18 cellular contexts compared by ENCODE assay signal in the genomic region with DNA sequence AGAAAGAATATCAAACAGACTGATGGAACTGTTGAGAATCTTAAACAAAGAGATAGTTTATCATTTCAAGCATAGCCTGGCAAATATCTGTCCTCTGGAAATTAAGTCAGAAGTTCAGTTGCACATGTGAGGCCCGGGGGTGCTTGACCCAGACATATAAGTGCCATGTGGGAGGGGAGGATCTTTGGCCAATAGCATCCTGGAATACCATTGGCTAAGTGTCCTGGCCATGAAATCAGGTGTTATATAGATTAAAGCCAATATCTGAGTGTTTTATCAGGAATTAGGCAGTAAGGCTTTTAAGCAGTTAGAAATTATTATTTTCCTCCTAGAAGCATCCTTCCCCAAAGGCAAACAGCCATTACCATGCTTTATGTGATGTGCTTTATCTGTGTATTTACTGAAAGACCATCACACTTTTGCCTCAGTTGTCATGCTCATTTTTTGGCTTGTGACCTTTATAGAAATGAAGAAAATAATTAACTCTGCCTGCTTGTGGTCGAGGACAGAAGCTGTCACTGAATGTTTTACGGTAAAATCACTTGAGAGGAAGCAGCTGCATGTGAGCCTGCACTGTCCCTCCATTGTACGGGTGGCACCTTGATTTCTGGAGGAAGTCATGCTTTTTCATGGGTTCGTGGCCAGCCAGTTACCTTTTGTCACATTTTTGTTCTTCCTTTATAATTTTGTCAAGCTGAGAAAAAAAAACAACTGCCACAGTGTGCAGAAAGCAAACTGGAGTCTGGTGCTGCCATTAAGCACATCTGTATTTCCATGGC.
A peak's percentile ranks its signal among the peaks of the same experiment; 100 is the strongest.
DNase-seq lines count a peak whose midpoint lies in the region; ATAC-seq and TF ChIP-seq lines count a peak whose summit lies in the region.
"Had no signal": no experiment of that assay in that cellular context is flagged by ENCODE, and none has a peak within 500 bp of the region (broad histone marks: within the 10 kb centered on the region; RNA-seq: fewer than 3 reads in every experiment).

No MANE protein-coding gene starts in this region.

- no peaks in the 10 kb centered on the region for H3K79me2 ChIP-seq in DND-41 (ENCODE audit: insufficient read depth, low read length)
- H3K79me2 ChIP-seq in SK-N-SH (ENCODE audit: insufficient read depth): no peaks in the 10 kb centered on the region

- H2BK12ac ChIP-seq in neuronal stem cell (ENCODE audit: low read length): no peak overlapping the region

- H3F3A ChIP-seq in SK-N-SH (replicated peaks; ENCODE audit: insufficient read depth): no peaks in the 10 kb centered on the region

- no peak overlapping the region for H4K8ac ChIP-seq in neuronal stem cell (ENCODE audit: low read depth, low read length)

- no peaks in the 10 kb centered on the region for H3K9me2 ChIP-seq in SK-N-SH

- no peak overlapping the region for H3K14ac ChIP-seq in neuronal stem cell (ENCODE audit: low read length)

- H2AFZ ChIP-seq in DND-41 (ENCODE audit: low read depth, low read length): peak overlapping the region; percentile 50
- no peak overlapping the region for H2AFZ ChIP-seq in SK-N-SH (ENCODE audit: low read depth)
- H2AFZ ChIP-seq in neuronal stem cell (ENCODE audit: low read length): peak overlapping the region; percentile 8
- H2AFZ ChIP-seq: GM23338 had no signal

- H3K4me2 ChIP-seq in DND-41 (ENCODE audit: insufficient read depth, low read length) (peak overlapping the region; percentile 29), SK-N-SH (no peak overlapping the region), neuronal stem cell (ENCODE audit: insufficient read depth, low read length, poor library complexity, severe bottlenecking) (no peak overlapping the region)
- H3K4me2 ChIP-seq: GM23338 had no signal

- TF ChIP-seq CTCF in DND-41 (IDR thresholded peaks at IDR 0.05; ENCODE audit: borderline replicate concordance, extremely low read depth, low read length, poor library complexity, severe bottlenecking): no peak
- TF ChIP-seq CTCF in SK-N-SH (IDR thresholded peaks at IDR 0.05): no peak
- TF ChIP-seq CTCF in mucosa of descending colon (IDR thresholded peaks at IDR 0.05): no peak
- TF ChIP-seq CTCF in GM10248 (IDR thresholded peaks at IDR 0.05; ENCODE audit: control extremely low read depth, extremely low read depth, low read depth, missing control alignments): no peak

- no peaks in the 10 kb centered on the region for H3K79me1 ChIP-seq in neuronal stem cell (ENCODE audit: low read depth, low read length)

- peak; percentile 63 for DNase-seq in DND-41
- peak; percentile 38 to 42 for DNase-seq in Kasumi-1 (lab: John Stamatoyannopoulos, UW)
- peak; percentile 68 for DNase-seq in SK-N-SH
- no peak for DNase-seq in neuronal stem cell (ENCODE audit: low spot score)
- no peak for DNase-seq in mucosa of descending colon
- DNase-seq in GM10248 (ENCODE audit: extremely low spot score): no peak
- DNase-seq: ACHN; AML-193; Calu3; CD8-positive, alpha-beta T cell; DMS79 treated with DMSO at 0.1 percent for 48 hours; EL; HCEC 1CT; IMR-90 had no signal

- H3K4ac ChIP-seq in neuronal stem cell (ENCODE audit: low read length): no peak overlapping the region

- peak; percentile 37 for TF ChIP-seq RAD21 in SK-N-SH (IDR thresholded peaks at IDR 0.05; ENCODE audit: low read length)

- H2BK120ac ChIP-seq in neuronal stem cell (ENCODE audit: low read depth, low read length): no peak overlapping the region

- no peak overlapping the region for H2AK5ac ChIP-seq in neuronal stem cell (ENCODE audit: low read depth, low read length)

- intact Hi-C loops in mucosa of descending colon (cut with DNase I, micrococcal nuclease): no loop called here

- CTCF ChIA-PET in SK-N-SH (lab: Yijun Ruan, JAX): interaction anchor here (0.9 to 1.4 kb wide), 4 partner anchors 62 to 1981 kb away, joined by 3 read pairs; no protein-coding TSS in a partner anchor
- CTCF ChIA-PET in GM10248 (lab: Yijun Ruan, JAX): interaction anchor here (1.1 kb wide), 1 partner anchor 12 kb away, joined by 3 read pairs; no protein-coding TSS in a partner anchor

- H3K36me3 ChIP-seq in DND-41 (ENCODE audit: insufficient read depth, low read length): no peaks in the 10 kb centered on the region
- H3K36me3 ChIP-seq in SK-N-SH (replicated peaks in 1 of 2; ENCODE audit: control insufficient read depth in 1 of 2, insufficient read depth in 2 of 2, low read length in 1 of 2): peaks cover 0 to 4% of the 10 kb centered on the region in 2 experiments
- H3K36me3 ChIP-seq in neuronal stem cell (replicated peaks in 1 of 2; ENCODE audit: control insufficient read depth in 2 of 2, insufficient read depth in 2 of 2, low read length in 2 of 2): no peaks in the 10 kb centered on the region
- H3K36me3 ChIP-seq in mucosa of descending colon (ENCODE audit: low read depth): no peaks in the 10 kb centered on the region
- H3K36me3 ChIP-seq: BLaER1 treated with 17β-estradiol and CSF1 and Interleukin-3, amounts not matched to agents 10 nM and 100 nM had no signal

- no peaks in the 10 kb centered on the region for H3K27me3 ChIP-seq in DND-41 (ENCODE audit: insufficient read depth, low read length, poor library complexity)
- H3K27me3 ChIP-seq in SK-N-SH (ENCODE audit: insufficient read depth): no peaks in the 10 kb centered on the region
- no peaks in the 10 kb centered on the region for H3K27me3 ChIP-seq in neuronal stem cell (ENCODE audit: control insufficient read depth in 3 of 3, insufficient read depth in 3 of 3, low read depth in 1 of 3, low read length in 3 of 3)
- H3K27me3 ChIP-seq: BLaER1 treated with 17β-estradiol and CSF1 and Interleukin-3, amounts not matched to agents 10 nM and 100 nM had no signal

- H3K9me3 ChIP-seq in DND-41 (ENCODE audit: insufficient read depth, low read length, severe bottlenecking): no peaks in the 10 kb centered on the region
- H3K9me3 ChIP-seq in SK-N-SH: no peaks in the 10 kb centered on the region
- no peaks in the 10 kb centered on the region for H3K9me3 ChIP-seq in neuronal stem cell (replicated peaks in 1 of 2; ENCODE audit: control insufficient read depth in 2 of 2, insufficient read depth in 1 of 2, low read depth in 1 of 2, low read length in 2 of 2)
- H3K9me3 ChIP-seq in mucosa of descending colon: no peaks in the 10 kb centered on the region
- H3K9me3 ChIP-seq: BLaER1 treated with 17β-estradiol and CSF1 and Interleukin-3, amounts not matched to agents 10 nM and 100 nM had no signal

- H2BK5ac ChIP-seq in neuronal stem cell (ENCODE audit: low read length): no peak overlapping the region

- no peak overlapping the region for H4K91ac ChIP-seq in neuronal stem cell (ENCODE audit: low read depth, low read length, poor library complexity)

- ATAC-seq in DND-41 (ENCODE audit: insufficient read depth, low read depth) (peak; percentile 87), HG03108 (IDR thresholded peaks at IDR 0.05; ENCODE audit: unreplicated experiment) (no peak), mucosa of descending colon (no peak)
- ATAC-seq: CD8-positive, alpha-beta T cell; GM23338; K562 had no signal

- H3K4me1 ChIP-seq in DND-41 (ENCODE audit: insufficient read depth, low read length) (peaks cover 17% of the 10 kb centered on the region), SK-N-SH (ENCODE audit: control insufficient read depth in 1 of 2, insufficient read depth in 2 of 2, low read depth in 1 of 2, low read length in 1 of 2) (peaks cover 0 to 42% of the 10 kb centered on the region in 2 experiments; a peak in 2 of 4 replicates), neuronal stem cell (ENCODE audit: control insufficient read depth in 2 of 2, insufficient read depth in 1 of 2, low read depth in 1 of 2, low read length in 2 of 2) (peaks cover 1 to 7% of the 10 kb centered on the region in 2 donors), mucosa of descending colon (ENCODE audit: low read depth) (no peaks in the 10 kb centered on the region)

- H2BK15ac ChIP-seq in neuronal stem cell (ENCODE audit: low read length): no peak overlapping the region

- no peak overlapping the region for H3K9ac ChIP-seq in DND-41 (ENCODE audit: low read depth, low read length)
- H3K9ac ChIP-seq in SK-N-SH: no peak overlapping the region
- H3K9ac ChIP-seq in neuronal stem cell (ENCODE audit: low read depth, low read length, poor library complexity): no peak overlapping the region
- H3K9ac ChIP-seq: BLaER1 treated with 17β-estradiol and CSF1 and Interleukin-3, amounts not matched to agents 10 nM and 100 nM had no signal

- WGBS in SK-N-SH (ENCODE audit: low lambda C conversion rate): 39% methylated on average over 5 of the region's 5 CpGs
- WGBS in neuronal stem cell (ENCODE audit: extremely low coverage in 2 of 2, insufficient read length in 2 of 2, insufficient replicate concordance in 1 of 2), 2 donors: no CpG with 5 or more reads among the region's 5 CpGs

- peak in 1 of 2 experiments; percentile 98; a peak in 2 of 4 replicates for TF ChIP-seq EP300 in SK-N-SH (IDR thresholded peaks at IDR 0.05; ENCODE audit: borderline replicate concordance in 1 of 2, low read depth in 1 of 2, low read length in 1 of 2)

- no peaks in the 10 kb centered on the region for H4K20me1 ChIP-seq in DND-41 (ENCODE audit: insufficient read depth, low read length)
- H4K20me1 ChIP-seq in SK-N-SH (ENCODE audit: insufficient read depth): no peaks in the 10 kb centered on the region
- H4K20me1 ChIP-seq: BLaER1 treated with 17β-estradiol and CSF1 and Interleukin-3, amounts not matched to agents 10 nM and 100 nM had no signal

- POLR2A ChIA-PET in SK-N-SH (lab: Yijun Ruan, JAX) (interaction anchor here (0.6 to 0.8 kb wide), 3 partner anchors 60 to 316 kb away, joined by 3 read pairs; no protein-coding TSS in a partner anchor), GM10248 (lab: Yijun Ruan, JAX) (no interaction called here)

- H3K4me3 ChIP-seq in DND-41 (ENCODE audit: low read depth in 1 of 2, low read length in 2 of 2) (no peak overlapping the region), SK-N-SH (ENCODE audit: low read depth in 2 of 2, low read length in 1 of 2) (no peak overlapping the region), neuronal stem cell (ENCODE audit: low read length in 2 of 2) (no peak overlapping the region), mucosa of descending colon (no peak overlapping the region)
- H3K4me3 ChIP-seq: BLaER1 treated with 17β-estradiol and CSF1 and Interleukin-3, amounts not matched to agents 10 nM and 100 nM; GM23338; K562 had no signal

- peak overlapping the region; percentile 50 for H3K27ac ChIP-seq in DND-41 (ENCODE audit: low read length)
- H3K27ac ChIP-seq in SK-N-SH (ENCODE audit: low read depth in 2 of 2, low read length in 1 of 2): peak overlapping the region in 1 of 2 experiments; percentile 100; a peak in 2 of 4 replicates
- H3K27ac ChIP-seq in neuronal stem cell (replicated peaks; ENCODE audit: low read length): no peak overlapping the region
- H3K27ac ChIP-seq: BLaER1 treated with 17β-estradiol and CSF1 and Interleukin-3, amounts not matched to agents 10 nM and 100 nM had no signal

- no peak overlapping the region for H3K23ac ChIP-seq in neuronal stem cell (ENCODE audit: low read depth, low read length, poor library complexity)

- H3K18ac ChIP-seq in neuronal stem cell (ENCODE audit: low read length): no peak overlapping the region

TF ChIP-seq in SK-N-SH, 30 proteins besides CTCF, POLR2A, EP300 and RAD21 (continues in another document):
- TF ChIP-seq SMC3 (IDR thresholded peaks at IDR 0.05; ENCODE audit: low read depth, low read length) (0 out of 2 replicates have a peak, but pooled peaks have one; percentile 8), FOSL2 (IDR thresholded peaks at IDR 0.05; ENCODE audit: borderline replicate concordance, low read depth) (no peak), TEAD4 (IDR thresholded peaks at IDR 0.05; ENCODE audit: borderline replicate concordance, insufficient read depth) (no peak), GATA2 (CRISPR knock-in tag; IDR thresholded peaks at IDR 0.05) (peak; percentile 94)

Comparison
In these comparisons a context has a peak if more than half of its experiments do, and no peak if none do; other contexts are left out.
1. DNase-seq: peak in DND-41 (single experiment), Kasumi-1 (2 of 2) and SK-N-SH (single experiment); none in neuronal stem cell (single experiment), mucosa of descending colon (0 of 3) and GM10248 (single experiment).